In genomic region chr7:20754001-20754400, GRCh38 we compare ENCODE assay signal across 9 cellular contexts. TPM values are rescaled to one million over a fixed set of nuclear protein-coding genes. Genes with fewer than 3 reads are reported as not detected.
"Had no signal": no experiment of that assay in that cellular context is flagged by ENCODE, and none has a peak within 500 bp of the region (broad histone marks: within the 10 kb centered on the region; RNA-seq: fewer than 3 reads in every experiment).

No MANE protein-coding gene starts in this region.

- H3K9ac ChIP-seq: KMS-11 had no signal

- FAIRE-seq: HTR-8/SVneo had no signal

- DNase-seq: IMR-90, Karpas-422, KBM-7 had no signal

- H3K27ac ChIP-seq: HL-60, KMS-11 had no signal

- H3K4me2 ChIP-seq: KMS-11 had no signal

RNA-seq across cellular contexts. Expression of gene SP8, which starts 32.7 kb away (rescaled TPM):
- total RNA-seq: HT-29, HT1080, IMR-90 had no signal
- polyA plus RNA-seq: IgD-negative memory B cell, IMR-90 had no signal
